In the genomic region with DNA sequence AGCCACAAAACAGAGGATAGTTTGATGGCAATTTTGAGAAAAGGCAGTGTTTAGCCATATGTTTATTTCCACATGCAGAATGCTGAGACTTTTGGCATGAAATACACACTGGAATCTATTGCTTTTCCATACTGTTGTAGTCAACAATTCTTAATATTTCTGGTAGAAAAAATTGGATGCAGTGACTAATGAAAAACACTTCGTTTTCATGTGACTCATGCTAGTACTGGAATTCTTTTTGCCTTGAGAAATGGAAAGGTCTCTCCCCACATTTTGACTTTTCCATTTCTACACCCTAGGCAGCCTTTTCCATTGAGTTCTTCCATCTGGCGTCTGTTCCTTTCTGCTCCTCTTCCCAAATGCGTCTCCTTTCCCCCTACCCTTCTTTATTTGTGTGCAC, we compare ENCODE assay signal across 21 cellular contexts.
A peak's percentile ranks its signal among the peaks of the same experiment; 100 is the strongest.
DNase-seq lines count a peak whose midpoint lies in the region; ATAC-seq and TF ChIP-seq lines count a peak whose summit lies in the region.
"Had no signal": no experiment of that assay in that cellular context is flagged by ENCODE, and none has a peak within 500 bp of the region (broad histone marks: within the 10 kb centered on the region; RNA-seq: fewer than 3 reads in every experiment).

No MANE protein-coding gene starts in this region.

- H3K4me1 ChIP-seq in lower lobe of right lung = no peaks in the 10 kb centered on the region
- H3K4me1 ChIP-seq: vagina had no signal

- H3K4me3 ChIP-seq in AG10803 (ENCODE audit: low read length) (no peak overlapping the region), lower lobe of right lung (no peak overlapping the region)
- H3K4me3 ChIP-seq: gastrocnemius medialis, vagina had no signal

- peak; percentile 29 for DNase-seq in AG10803 (ENCODE audit: low read depth)
- DNase-seq in M059J (ENCODE audit: low read depth) = peak; percentile 36
- DNase-seq in chondrocyte (ENCODE audit: low spot score) = no peak
- DNase-seq in iris pigment epithelial cell (ENCODE audit: low read depth) = peak; percentile 53
- DNase-seq in ureter (ENCODE audit: low spot score) = no peak
- no peak for DNase-seq in NAMALWA (ENCODE audit: low spot score)
- no peak for DNase-seq in DMS79 treated with DMSO at 0.1 percent for 48 hours (lab: John Stamatoyannopoulos, UW)
- DNase-seq in lower lobe of right lung = no peak
- DNase-seq: activated naive CD8-positive, alpha-beta T cell treated with anti-CD3 and anti-CD28 coated beads, Interleukin-2, amount 10 ng/mL, durations not matched to agents 7 days and 5 days; central memory CD4-positive, alpha-beta T cell; effector memory CD4-positive, alpha-beta T cell; gastrocnemius medialis; KBM-7; left cardiac atrium; NCI-H1048; NCI-H2081; NCI-H510A; NK-92 treated with Interleukin-12 subunit alpha and Interleukin-12 subunit beta, amount 100 ng/mL, for 24 hours; stimulated activated CD4-positive, alpha-beta T cell treated with anti-CD3 and anti-CD28 coated beads, Interleukin-12 subunit alpha, Interleukin-12 subunit beta, amount 100 ng/mL, for 4 hours had no signal

- H3K27me3 Mint-ChIP-seq in chondrocyte (ENCODE audit: low read depth) = no peaks in the 10 kb centered on the region
- H3K27me3 Mint-ChIP-seq: activated naive CD8-positive, alpha-beta T cell treated with anti-CD3 and anti-CD28 coated beads, Interleukin-2, amount 10 ng/mL, durations not matched to agents 7 days and 5 days had no signal

- peaks cover 53% of the 10 kb centered on the region for H3K4me1 Mint-ChIP-seq in chondrocyte (ENCODE audit: low read depth)
- H3K4me1 Mint-ChIP-seq: activated naive CD8-positive, alpha-beta T cell treated with anti-CD3 and anti-CD28 coated beads, Interleukin-2, amount 10 ng/mL, durations not matched to agents 7 days and 5 days had no signal

- TF ChIP-seq CTCF in AG10803 (conservative IDR thresholded peaks at IDR 0.05; ENCODE audit: low read length) (no peak), chondrocyte (IDR thresholded peaks at IDR 0.05) (no peak), lower lobe of right lung (IDR thresholded peaks at IDR 0.05) (no peak)

- H3K4me3 Mint-ChIP-seq in chondrocyte (ENCODE audit: unreplicated experiment) = no peak overlapping the region
- H3K4me3 Mint-ChIP-seq: activated naive CD8-positive, alpha-beta T cell treated with anti-CD3 and anti-CD28 coated beads, Interleukin-2, amount 10 ng/mL, durations not matched to agents 7 days and 5 days had no signal

- H3K9me3 Mint-ChIP-seq in chondrocyte (ENCODE audit: low read depth) = peaks cover 7% of the 10 kb centered on the region
- H3K9me3 Mint-ChIP-seq: activated naive CD8-positive, alpha-beta T cell treated with anti-CD3 and anti-CD28 coated beads, Interleukin-2, amount 10 ng/mL, durations not matched to agents 7 days and 5 days had no signal

- H3K36me3 ChIP-seq in lower lobe of right lung = no peaks in the 10 kb centered on the region
- H3K36me3 ChIP-seq: gastrocnemius medialis, vagina had no signal

- H3K27ac Mint-ChIP-seq in chondrocyte (ENCODE audit: unreplicated experiment) = peak overlapping the region; percentile 82
- H3K27ac Mint-ChIP-seq: activated naive CD8-positive, alpha-beta T cell treated with anti-CD3 and anti-CD28 coated beads, Interleukin-2, amount 10 ng/mL, durations not matched to agents 7 days and 5 days had no signal

- ATAC-seq in lower lobe of right lung = no peak
- ATAC-seq: gastrocnemius medialis, left cardiac atrium had no signal

- H3K27ac ChIP-seq in lower lobe of right lung = no peak overlapping the region
- H3K27ac ChIP-seq: gastrocnemius medialis, RWPE1, vagina had no signal

- no peaks in the 10 kb centered on the region for H3K27me3 ChIP-seq in lower lobe of right lung (ENCODE audit: low read depth)
- H3K27me3 ChIP-seq: gastrocnemius medialis, vagina had no signal

- H3K36me3 Mint-ChIP-seq in chondrocyte (ENCODE audit: low read depth) = no peaks in the 10 kb centered on the region
- H3K36me3 Mint-ChIP-seq: activated naive CD8-positive, alpha-beta T cell treated with anti-CD3 and anti-CD28 coated beads, Interleukin-2, amount 10 ng/mL, durations not matched to agents 7 days and 5 days had no signal

- no peaks in the 10 kb centered on the region for H3K9me3 ChIP-seq in lower lobe of right lung
- H3K9me3 ChIP-seq: gastrocnemius medialis, vagina had no signal

- intact Hi-C loops in lower lobe of right lung (cut with DNase I) = no loop called here

Comparison
In these comparisons a context has a peak if more than half of its experiments do, and no peak if none do; other contexts are left out.
1. DNase-seq: peak in AG10803 (single experiment), M059J (single experiment) and iris pigment epithelial cell (single experiment); none in chondrocyte (single experiment), ureter (single experiment), NAMALWA (single experiment), DMS79 treated with DMSO at 0.1 percent for 48 hours (single experiment) and lower lobe of right lung (single experiment).